Comparison of ENCODE assay signal across 8 cellular contexts in the genomic region with DNA sequence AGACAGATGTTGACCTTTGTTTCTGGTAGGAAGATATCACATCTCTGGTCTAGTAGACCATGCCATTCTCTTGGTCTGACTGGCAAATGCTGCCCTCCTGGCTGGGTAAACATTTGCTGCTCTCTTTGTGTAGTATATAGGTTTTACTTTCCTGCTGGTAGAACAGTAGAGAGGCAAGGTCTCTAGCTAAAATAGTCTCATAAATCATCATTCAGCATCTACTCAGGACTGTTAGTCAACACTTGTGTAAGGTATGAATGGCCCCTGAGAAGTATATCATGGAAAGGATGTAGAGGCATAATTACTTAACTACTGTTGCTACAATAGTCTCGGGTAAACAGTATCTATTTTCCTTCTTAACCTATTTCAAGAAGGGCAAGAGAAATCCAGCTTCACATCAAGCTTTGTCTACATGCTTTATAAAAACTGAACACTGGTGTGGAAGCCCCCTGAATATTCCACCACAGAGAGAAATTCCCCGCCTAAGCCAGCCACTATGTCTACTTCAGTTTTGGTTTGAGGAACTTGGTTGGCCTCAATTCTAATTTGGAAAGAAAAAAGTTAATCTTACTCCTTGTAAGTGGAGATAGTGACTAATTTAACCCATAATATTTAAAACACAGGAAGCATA. TPM values are rescaled to one million over a fixed set of nuclear protein-coding genes. Genes with fewer than 3 reads are reported as not detected.
A peak's percentile ranks its signal among the peaks of the same experiment; 100 is the strongest.
DNase-seq lines count a peak whose midpoint lies in the region; ATAC-seq and TF ChIP-seq lines count a peak whose summit lies in the region.

No MANE protein-coding gene starts in this region.

- no peak for DNase-seq in CD8-positive, alpha-beta T cell
- peak; percentile 49 for DNase-seq in SHP77 treated with DMSO at 0.1 percent for 48 hours (lab: John Stamatoyannopoulos, UW)
- DNase-seq in body of pancreas = no peak
- no peak for DNase-seq in hepatic stellate cell (ENCODE audit: low spot score)
- no peak for DNase-seq in Ammon's horn (ENCODE audit: low spot score)
- DNase-seq in anterior cingulate cortex (lab: John Stamatoyannopoulos, UW) = no peak

- H3K4me1 Mint-ChIP-seq in CD8-positive, alpha-beta T cell (ENCODE audit: low read depth) = peaks cover 12% of the 10 kb centered on the region

- no peaks in the 10 kb centered on the region for H3K27me3 Mint-ChIP-seq in CD8-positive, alpha-beta T cell (ENCODE audit: low read depth)

- no peak overlapping the region for H3K27ac Mint-ChIP-seq in CD8-positive, alpha-beta T cell

- no peaks in the 10 kb centered on the region for H3K36me3 ChIP-seq in CD8-positive, alpha-beta T cell (ENCODE audit: insufficient read depth, low read length)
- H3K36me3 ChIP-seq in body of pancreas (replicated peaks in 1 of 2; ENCODE audit: insufficient read depth in 1 of 2, low read depth in 2 of 2) = no peaks in the 10 kb centered on the region

- no peak for TF ChIP-seq POLR2A in body of pancreas (IDR thresholded peaks at IDR 0.05)

- intact Hi-C loops in CD8-positive, alpha-beta T cell (cut with DNase I, micrococcal nuclease) = no loop called here
- intact Hi-C loops in body of pancreas (cut with DNase I) = no loop called here

- H3K4me3 ChIP-seq in CD8-positive, alpha-beta T cell (ENCODE audit: low read depth, low read length) = no peak overlapping the region
- H3K4me3 ChIP-seq in body of pancreas = no peak overlapping the region

- CTCF ChIA-PET in CD8-positive, alpha-beta T cell (lab: Charles Lee) = no interaction called here

- H3K9me3 ChIP-seq in CD8-positive, alpha-beta T cell (ENCODE audit: low read length) = no peaks in the 10 kb centered on the region
- no peaks in the 10 kb centered on the region for H3K9me3 ChIP-seq in body of pancreas

- 60 to 87% methylated on average over 2 of the region's 2 CpGs for WGBS in body of pancreas, 2 donors

- H3K36me3 Mint-ChIP-seq in CD8-positive, alpha-beta T cell = no peaks in the 10 kb centered on the region

- no peak overlapping the region for H3K27ac ChIP-seq in CD8-positive, alpha-beta T cell (ENCODE audit: low read depth, low read length)
- H3K27ac ChIP-seq in body of pancreas = no peak overlapping the region

- no peak overlapping the region for H3K4me3 Mint-ChIP-seq in CD8-positive, alpha-beta T cell

- H3K4me1 ChIP-seq in CD8-positive, alpha-beta T cell (ENCODE audit: insufficient read depth, low read length) = peaks cover 3% of the 10 kb centered on the region
- no peaks in the 10 kb centered on the region for H3K4me1 ChIP-seq in body of pancreas

- peak; percentile 55 for ATAC-seq in CD8-positive, alpha-beta T cell
- ATAC-seq in GM19452 (IDR thresholded peaks at IDR 0.05; ENCODE audit: unreplicated experiment) (peak; percentile 53), HG03442 (IDR thresholded peaks at IDR 0.05; ENCODE audit: unreplicated experiment) (peak; percentile 66), body of pancreas (no peak)

- no peaks in the 10 kb centered on the region for H3K9me3 Mint-ChIP-seq in CD8-positive, alpha-beta T cell

- TF ChIP-seq CTCF in CD8-positive, alpha-beta T cell (IDR thresholded peaks at IDR 0.05) = no peak
- no peak for TF ChIP-seq CTCF in body of pancreas (IDR thresholded peaks at IDR 0.05)

- no peaks in the 10 kb centered on the region for H3K27me3 ChIP-seq in CD8-positive, alpha-beta T cell (ENCODE audit: insufficient read depth, low read length)
- no peaks in the 10 kb centered on the region for H3K27me3 ChIP-seq in body of pancreas

- POLR2A ChIA-PET in CD8-positive, alpha-beta T cell (lab: Charles Lee) = interaction anchor here (0.9 to 1.1 kb wide), 2 partner anchors 10 to 16 kb away, joined by 3 read pairs; no protein-coding TSS in a partner anchor

RNA-seq across cellular contexts. Expression of gene MYCBP2, which starts 18.4 kb away (rescaled TPM):
- total RNA-seq in CD8-positive, alpha-beta T cell = 100 to 1,000 TPM in 1 of 2 experiments, 10 to 100 TPM in 1; 92.3 to 105 TPM
- total RNA-seq in body of pancreas = 100 to 1,000 TPM in 1 of 2 donors, 10 to 100 TPM in 1; 85.9 to 127 TPM
